8 cellular contexts compared by ENCODE assay signal in genomic region chr17:57084361-57084801, GRCh38. TPM values are rescaled to one million over a fixed set of nuclear protein-coding genes. Genes with fewer than 3 reads are reported as not detected.
A peak's percentile ranks its signal among the peaks of the same experiment; 100 is the strongest.
DNase-seq lines count a peak whose midpoint lies in the region; ATAC-seq and TF ChIP-seq lines count a peak whose summit lies in the region.

No MANE protein-coding gene starts in this region.

- peak overlapping the region; percentile 95 to 98 for H3K27ac ChIP-seq in breast epithelium
- H3K27ac ChIP-seq in mucosa of rectum (ENCODE audit: low read depth in 2 of 2, low read length in 2 of 2), result peak overlapping the region; percentile 98

- H3K36me3 ChIP-seq in breast epithelium (no peaks in the 10 kb centered on the region), mucosa of rectum (ENCODE audit: control insufficient read depth in 2 of 2, insufficient read depth in 2 of 2, low read length in 2 of 2) (no peaks in the 10 kb centered on the region)

- DNase-seq in GM12865 (ENCODE audit: low read depth) (no peak), breast epithelium (ENCODE audit: low spot score in 2 of 2) (no peak), NCI-H146 (lab: John Stamatoyannopoulos, UW) (no peak), SIG-M5 (lab: John Stamatoyannopoulos, UW) (no peak)
- no peak for DNase-seq in activated CD4-positive, CD25-positive, alpha-beta regulatory T cell treated with anti-CD3 and anti-CD28 coated beads, Interleukin-2, amount 50 U/mL, for 72 hours

- peak overlapping the region; percentile 83 to 95 for H3K9ac ChIP-seq in mucosa of rectum (ENCODE audit: low read depth in 1 of 2, low read length in 2 of 2)

- H3K4me3 ChIP-seq in GM12865 (ENCODE audit: low read depth, low read length), result peak overlapping the region; percentile 93
- H3K4me3 ChIP-seq in breast epithelium, result peak overlapping the region; percentile 81 to 93 (median 89)
- H3K4me3 ChIP-seq in mucosa of rectum (ENCODE audit: low read length in 2 of 2), result peak overlapping the region; percentile 85 to 99

- H3K9me3 ChIP-seq in breast epithelium, result no peaks in the 10 kb centered on the region
- no peaks in the 10 kb centered on the region for H3K9me3 ChIP-seq in mucosa of rectum (ENCODE audit: control insufficient read depth in 2 of 2, low read length in 2 of 2)

- no peaks in the 10 kb centered on the region for H3K27me3 ChIP-seq in breast epithelium
- no peaks in the 10 kb centered on the region for H3K27me3 ChIP-seq in mucosa of rectum (ENCODE audit: control insufficient read depth in 2 of 2, insufficient read depth in 2 of 2, low read length in 2 of 2)

- intact Hi-C loops in breast epithelium (cut with DNase I; ENCODE audit: low total_unique reads), result no loop called here

- no peaks in the 10 kb centered on the region for H3K4me1 ChIP-seq in breast epithelium
- peaks cover 20 to 31% of the 10 kb centered on the region in 2 donors for H3K4me1 ChIP-seq in mucosa of rectum (ENCODE audit: control insufficient read depth in 2 of 2, insufficient read depth in 2 of 2, low read length in 2 of 2)

- TF ChIP-seq CTCF in GM12865 (IDR thresholded peaks at IDR 0.05; ENCODE audit: insufficient read depth, low read depth, low read length, missing control alignments), result no peak
- no peak for TF ChIP-seq CTCF in breast epithelium (IDR thresholded peaks at IDR 0.05)

- ATAC-seq in HG03442 (IDR thresholded peaks at IDR 0.05; ENCODE audit: unreplicated experiment) (peak; percentile 8), HG02973 (IDR thresholded peaks at IDR 0.05; ENCODE audit: unreplicated experiment) (no peak)

- no peak for TF ChIP-seq POLR2A in breast epithelium (IDR thresholded peaks at IDR 0.05)

RNA-seq across cellular contexts. Expression of gene AKAP1, which starts 0.7 kb away (rescaled TPM):
- total RNA-seq in breast epithelium, result 10 to 100 TPM; 38.1 to 87.7 (median 63.9) TPM
